In the genomic region with DNA sequence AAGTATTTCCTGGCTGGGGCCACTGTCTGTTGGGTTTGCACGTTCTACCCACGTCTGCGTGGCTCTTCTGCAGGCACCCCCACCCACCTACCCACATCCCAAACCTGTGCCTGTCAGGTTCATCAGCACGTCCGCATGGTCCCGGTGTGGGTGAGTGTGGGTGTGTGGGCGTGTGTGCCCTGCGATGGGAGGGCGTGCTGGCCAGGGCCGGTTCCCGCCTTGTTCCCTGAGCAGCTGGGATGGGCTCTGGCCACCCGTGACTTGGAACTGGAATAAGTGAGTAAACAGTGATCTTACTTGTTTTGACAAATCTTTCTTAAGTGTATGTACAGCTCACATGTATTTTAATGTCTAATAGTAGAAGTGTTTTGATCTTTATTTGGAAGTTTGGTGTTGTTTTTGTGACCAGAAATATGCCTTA, we compare ENCODE assay signal across 10 cellular contexts. TPM values are rescaled to one million over a fixed set of nuclear protein-coding genes. Genes with fewer than 3 reads are reported as not detected.
DNase-seq lines count a peak whose midpoint lies in the region; ATAC-seq and TF ChIP-seq lines count a peak whose summit lies in the region.
"Had no signal": no experiment of that assay in that cellular context is flagged by ENCODE, and none has a peak within 500 bp of the region (broad histone marks: within the 10 kb centered on the region; RNA-seq: fewer than 3 reads in every experiment).

No MANE protein-coding gene starts in this region.

- peak overlapping the region in 4 of 7 donors; percentile 4 to 73 (median 24) for H3K27ac Mint-ChIP-seq in CD14-positive monocyte
- peak overlapping the region; percentile 26 for H3K27ac Mint-ChIP-seq in activated T-helper 2 cell treated with anti-CD3 and anti-CD28 coated beads, Interferon-gamma antibody, Interleukin-2, Interleukin-4, amounts not matched to agents 10 μg/mL and 5 μg/mL and 100 μg/mL, durations not matched to agents 14 hours and 24 hours and 36 hours

- 14 to 53% methylated on average over 12 of the region's 12 CpGs for WGBS in sigmoid colon, 2 donors

- H3K36me3 Mint-ChIP-seq in CD14-positive monocyte = peaks cover 31 to 38% of the 10 kb centered on the region in 2 donors
- H3K36me3 Mint-ChIP-seq in activated T-helper 2 cell treated with anti-CD3 and anti-CD28 coated beads, Interferon-gamma antibody, Interleukin-2, Interleukin-4, amounts not matched to agents 10 μg/mL and 5 μg/mL and 100 μg/mL, durations not matched to agents 14 hours and 24 hours and 36 hours (ENCODE audit: low read depth) = no peaks in the 10 kb centered on the region
- H3K36me3 Mint-ChIP-seq: brain had no signal

- H3K9me3 Mint-ChIP-seq in CD14-positive monocyte = no peaks in the 10 kb centered on the region
- H3K9me3 Mint-ChIP-seq in activated T-helper 2 cell treated with anti-CD3 and anti-CD28 coated beads, Interferon-gamma antibody, Interleukin-2, Interleukin-4, amounts not matched to agents 10 μg/mL and 5 μg/mL and 100 μg/mL, durations not matched to agents 14 hours and 24 hours and 36 hours = no peaks in the 10 kb centered on the region

- no peak for TF ChIP-seq POLR2A in sigmoid colon (IDR thresholded peaks at IDR 0.05)

- H3K4me1 Mint-ChIP-seq in CD14-positive monocyte = peaks cover 12% of the 10 kb centered on the region
- peaks cover 19% of the 10 kb centered on the region for H3K4me1 Mint-ChIP-seq in activated T-helper 2 cell treated with anti-CD3 and anti-CD28 coated beads, Interferon-gamma antibody, Interleukin-2, Interleukin-4, amounts not matched to agents 10 μg/mL and 5 μg/mL and 100 μg/mL, durations not matched to agents 14 hours and 24 hours and 36 hours (ENCODE audit: low read depth)

- TF ChIP-seq CTCF in CD14-positive monocyte (IDR thresholded peaks at IDR 0.05) (no peak), sigmoid colon (IDR thresholded peaks at IDR 0.05) (no peak), dorsolateral prefrontal cortex (IDR thresholded peaks at IDR 0.05 in 54 of 56, conservative IDR thresholded peaks at IDR 0.05 in 2 of 56; ENCODE audit: low read depth in 1 of 56, partially characterized antibody in 56 of 56) (no peak)

- H3K27me3 Mint-ChIP-seq in CD14-positive monocyte (ENCODE audit: low read depth in 3 of 3) = peaks cover 0 to 5% (median 4%) of the 10 kb centered on the region in 3 donors
- no peaks in the 10 kb centered on the region for H3K27me3 Mint-ChIP-seq in activated T-helper 2 cell treated with anti-CD3 and anti-CD28 coated beads, Interferon-gamma antibody, Interleukin-2, Interleukin-4, amounts not matched to agents 10 μg/mL and 5 μg/mL and 100 μg/mL, durations not matched to agents 14 hours and 24 hours and 36 hours (ENCODE audit: low read depth)

- no peak overlapping the region for H3K4me3 Mint-ChIP-seq in CD14-positive monocyte
- H3K4me3 Mint-ChIP-seq in activated T-helper 2 cell treated with anti-CD3 and anti-CD28 coated beads, Interferon-gamma antibody, Interleukin-2, Interleukin-4, amounts not matched to agents 10 μg/mL and 5 μg/mL and 100 μg/mL, durations not matched to agents 14 hours and 24 hours and 36 hours (ENCODE audit: low read depth) = no peak overlapping the region
- H3K4me3 Mint-ChIP-seq: brain had no signal

- no peaks in the 10 kb centered on the region for H3K27me3 ChIP-seq in sigmoid colon
- H3K27me3 ChIP-seq in dorsolateral prefrontal cortex = no peaks in the 10 kb centered on the region

- no peaks in the 10 kb centered on the region for H3K36me3 ChIP-seq in sigmoid colon

- H3K9me3 ChIP-seq in sigmoid colon = no peaks in the 10 kb centered on the region

- peaks cover 0 to 77% (median 56%) of the 10 kb centered on the region in 4 donors for H3K4me1 ChIP-seq in sigmoid colon

- H3K4me3 ChIP-seq in sigmoid colon (no peak overlapping the region), dorsolateral prefrontal cortex (no peak overlapping the region)

- TF ChIP-seq EP300 in sigmoid colon (IDR thresholded peaks at IDR 0.05) = no peak

- peak overlapping the region; percentile 55 to 95 (median 78) for H3K27ac ChIP-seq in sigmoid colon
- H3K27ac ChIP-seq in dorsolateral prefrontal cortex = peak overlapping the region in 16 of 59 donors; percentile 2 to 72 (median 28)

- intact Hi-C loops in CD14-positive monocyte (cut with micrococcal nuclease) (no loop called here), left ventricle myocardium superior (cut with micrococcal nuclease) (no loop called here), sigmoid colon (cut with DNase I) (no loop called here), dorsolateral prefrontal cortex (cut with DNase I) (no loop called here)
- intact Hi-C loops in activated T-helper 2 cell treated with anti-CD3 and anti-CD28 coated beads, Interferon-gamma antibody, Interleukin-2, Interleukin-4, amounts not matched to agents 10 μg/mL and 5 μg/mL and 100 μg/mL, durations not matched to agents 14 hours and 24 hours and 36 hours (cut with micrococcal nuclease) = no loop called here

- DNase-seq in CD14-positive monocyte (ENCODE audit: low spot score) = no peak
- DNase-seq in activated T-helper 2 cell treated with anti-CD3 and anti-CD28 coated beads, Interferon-gamma antibody, Interleukin-2, Interleukin-4, amounts not matched to agents 10 μg/mL and 5 μg/mL and 100 μg/mL, durations not matched to agents 14 hours and 24 hours and 36 hours (ENCODE audit: low spot score) = no peak
- DNase-seq in left ventricle myocardium superior = peak; percentile 65
- DNase-seq in sigmoid colon = peak; percentile 88
- DNase-seq in dorsolateral prefrontal cortex = no peak
- no peak for DNase-seq in A172 (ENCODE audit: low spot score)
- DNase-seq: left cardiac atrium had no signal

- ATAC-seq in left ventricle myocardium superior = peak; percentile 27
- ATAC-seq in GM21367 (IDR thresholded peaks at IDR 0.05; ENCODE audit: unreplicated experiment) = no peak
- ATAC-seq in activated CD4-positive, CD25-positive, alpha-beta regulatory T cell treated with anti-CD3 and anti-CD28 coated beads, Interleukin-2, amount 50 U/mL, for 24 hours = no peak

RNA-seq across cellular contexts. Expression of a gene that starts 20.4 kb away (rescaled TPM):
- polyA plus RNA-seq in CD14-positive monocyte = 10 to 100 TPM; 28.3 to 34.1 TPM
- 53.1 and 54.8 TPM in 2 replicates for total RNA-seq in activated T-helper 2 cell treated with anti-CD3 and anti-CD28 coated beads, Interferon-gamma antibody, Interleukin-2, Interleukin-4, amounts not matched to agents 10 μg/mL and 5 μg/mL and 100 μg/mL, durations not matched to agents 14 hours and 24 hours and 36 hours
- total RNA-seq in left ventricle myocardium superior = 81.4 TPM
- 100 to 1,000 TPM in 1 of 4 donors, 10 to 100 TPM in 3; 80.6 to 117 (median 95.7) TPM for total RNA-seq in sigmoid colon
- 100 to 1,000 TPM; 125 to 160 (median 132) TPM for polyA plus RNA-seq in sigmoid colon
- total RNA-seq in dorsolateral prefrontal cortex = 100 to 1,000 TPM in 4 of 120 experiments, 10 to 100 TPM in 116; 48.4 to 109 (median 68.1) TPM
- 87.2 and 91.6 TPM in 2 replicates for total RNA-seq in A172 (2014; rRNA removed; shearing (Covaris generic))

Comparison
In these comparisons a context has a peak if more than half of its experiments do, and no peak if none do; other contexts are left out.
1. DNase-seq: peak in left ventricle myocardium superior (single experiment) and sigmoid colon (single experiment); none in CD14-positive monocyte (single experiment), activated T-helper 2 cell treated with anti-CD3 and anti-CD28 coated beads, Interferon-gamma antibody, Interleukin-2, Interleukin-4, amounts not matched to agents 10 μg/mL and 5 μg/mL and 100 μg/mL, durations not matched to agents 14 hours and 24 hours and 36 hours (single experiment), dorsolateral prefrontal cortex (0 of 10) and A172 (single experiment).